1 cellular context compared by ENCODE assay signal in the genomic region with DNA sequence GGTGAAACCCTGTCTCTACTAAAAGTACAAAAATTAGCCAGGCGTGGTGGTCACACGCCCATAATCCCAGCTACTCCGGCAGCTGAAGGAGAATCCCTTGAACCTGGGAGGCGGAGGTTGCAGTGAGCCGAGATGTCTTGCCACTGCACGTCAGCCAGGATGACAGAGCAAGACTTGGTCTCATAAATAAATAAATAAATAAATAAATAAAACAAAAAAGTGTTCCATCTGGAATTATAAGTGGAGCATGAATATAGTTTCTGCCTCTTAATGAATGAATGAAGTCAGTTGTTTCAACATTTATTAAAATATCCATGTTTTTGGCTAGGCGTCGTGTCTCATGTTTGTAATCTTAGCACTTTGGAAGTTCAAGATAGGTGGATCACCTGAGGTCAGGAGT.
TF ChIP-seq lines count a peak whose summit lies in the region.

No MANE protein-coding gene starts in this region.

TF ChIP-seq in HEK293, 187 proteins besides CTCF, POLR2A, EP300 and RAD21 (continued from another document):
- TF ChIP-seq ZNF518A (tag by site-specific recombination; conservative IDR thresholded peaks at IDR 0.05; ENCODE audit: low read depth) (peak; percentile 55; the same call in 1 of the 2 replicates), ZNF433 (tag by site-specific recombination; IDR thresholded peaks at IDR 0.05; ENCODE audit: low read depth) (peak; percentile 33; the same call in 1 of the 2 replicates)
